In the genomic region with DNA sequence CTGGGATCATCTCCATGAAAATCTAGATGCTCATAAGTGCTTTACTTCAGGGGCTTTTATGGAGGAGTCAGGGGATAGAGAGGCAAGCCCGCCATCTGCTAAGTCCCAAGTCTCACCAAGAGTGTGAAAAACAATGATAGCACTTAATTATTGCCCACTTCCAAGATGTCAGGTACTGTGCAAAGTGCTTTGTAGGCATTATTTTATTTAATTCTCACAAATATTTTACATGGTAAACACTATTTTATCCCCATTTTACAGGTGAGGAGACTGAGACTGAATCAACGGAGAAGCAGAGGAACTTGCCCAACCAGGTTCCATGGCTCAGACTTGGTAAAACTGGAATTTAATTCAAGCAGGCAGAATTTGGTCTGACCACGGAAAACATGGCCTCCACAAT, we compare ENCODE assay signal across 30 cellular contexts.
"Had no signal": no experiment of that assay in that cellular context is flagged by ENCODE, and none has a peak within 500 bp of the region (broad histone marks: within the 10 kb centered on the region; RNA-seq: fewer than 3 reads in every experiment).

No MANE protein-coding gene starts in this region.

- H3K9me3 Mint-ChIP-seq: activated CD4-positive, alpha-beta memory T cell treated with anti-CD3 and anti-CD28 coated beads, Interleukin-2, amount 10 ng/mL, durations not matched to agents 7 days and 5 days; activated CD4-positive, alpha-beta T cell treated with anti-CD3 and anti-CD28 coated beads, Interleukin-2, amount 10 ng/mL, durations not matched to agents 7 days and 5 days; activated naive CD4-positive, alpha-beta T cell treated with anti-CD3 and anti-CD28 coated beads, Interleukin-2, amount 10 ng/mL, durations not matched to agents 7 days and 5 days; activated naive CD4-positive, alpha-beta T cell treated with anti-CD3 and anti-CD28 coated beads, Interleukin-2, amount 50 U/mL, for 72 hours; activated naive CD8-positive, alpha-beta T cell treated with anti-CD3 and anti-CD28 coated beads, Interleukin-2, amount 10 ng/mL, durations not matched to agents 7 days and 5 days; activated T-cell treated with anti-CD3 and anti-CD28 coated beads, Interleukin-2, amount 50 U/mL, for 24 hours; activated T-cell treated with anti-CD3 and anti-CD28 coated beads, Interleukin-2, amount 50 U/mL, for 72 hours; brain; endodermal cell; WTC11 had no signal

- H3K36me3 ChIP-seq: ascending aorta, breast epithelium, cardiac muscle cell, colonic mucosa, esophagus muscularis mucosa, gastroesophageal sphincter, heart right ventricle had no signal

- H3K27ac Mint-ChIP-seq: activated CD4-positive, alpha-beta memory T cell treated with anti-CD3 and anti-CD28 coated beads, Interleukin-2, amount 10 ng/mL, durations not matched to agents 7 days and 5 days; activated CD4-positive, alpha-beta T cell treated with anti-CD3 and anti-CD28 coated beads, Interleukin-2, amount 10 ng/mL, durations not matched to agents 7 days and 5 days; activated naive CD4-positive, alpha-beta T cell treated with anti-CD3 and anti-CD28 coated beads, Interleukin-2, amount 10 ng/mL, durations not matched to agents 7 days and 5 days; activated naive CD4-positive, alpha-beta T cell treated with anti-CD3 and anti-CD28 coated beads, Interleukin-2, amount 50 U/mL, for 72 hours; activated naive CD8-positive, alpha-beta T cell treated with anti-CD3 and anti-CD28 coated beads, Interleukin-2, amount 10 ng/mL, durations not matched to agents 7 days and 5 days; activated T-cell treated with anti-CD3 and anti-CD28 coated beads, Interleukin-2, amount 50 U/mL, for 24 hours; activated T-cell treated with anti-CD3 and anti-CD28 coated beads, Interleukin-2, amount 50 U/mL, for 72 hours; endodermal cell; WTC11 had no signal

- ATAC-seq: activated naive CD4-positive, alpha-beta T cell treated with anti-CD3 and anti-CD28 coated beads, Interleukin-2, amount 50 U/mL, for 72 hours; activated T-cell treated with anti-CD3 and anti-CD28 coated beads, Interleukin-2, amount 50 U/mL, for 72 hours; gastroesophageal sphincter; heart right ventricle; WTC11 had no signal

- H3K9me3 ChIP-seq: ascending aorta, breast epithelium, colonic mucosa, esophagus muscularis mucosa, gastroesophageal sphincter, heart right ventricle had no signal

- H3K4me1 Mint-ChIP-seq: activated CD4-positive, alpha-beta T cell treated with anti-CD3 and anti-CD28 coated beads, Interleukin-2, amount 10 ng/mL, durations not matched to agents 7 days and 5 days; activated naive CD4-positive, alpha-beta T cell treated with anti-CD3 and anti-CD28 coated beads, Interleukin-2, amount 10 ng/mL, durations not matched to agents 7 days and 5 days; activated naive CD8-positive, alpha-beta T cell treated with anti-CD3 and anti-CD28 coated beads, Interleukin-2, amount 10 ng/mL, durations not matched to agents 7 days and 5 days; WTC11 had no signal

- H3K4me3 Mint-ChIP-seq: activated CD4-positive, alpha-beta memory T cell treated with anti-CD3 and anti-CD28 coated beads, Interleukin-2, amount 10 ng/mL, durations not matched to agents 7 days and 5 days; activated CD4-positive, alpha-beta T cell treated with anti-CD3 and anti-CD28 coated beads, Interleukin-2, amount 10 ng/mL, durations not matched to agents 7 days and 5 days; activated naive CD4-positive, alpha-beta T cell treated with anti-CD3 and anti-CD28 coated beads, Interleukin-2, amount 10 ng/mL, durations not matched to agents 7 days and 5 days; activated naive CD8-positive, alpha-beta T cell treated with anti-CD3 and anti-CD28 coated beads, Interleukin-2, amount 10 ng/mL, durations not matched to agents 7 days and 5 days; activated T-cell treated with anti-CD3 and anti-CD28 coated beads, Interleukin-2, amount 50 U/mL, for 24 hours; activated T-cell treated with anti-CD3 and anti-CD28 coated beads, Interleukin-2, amount 50 U/mL, for 72 hours; brain; endodermal cell; WTC11 had no signal

- H3K27me3 ChIP-seq: ascending aorta, breast epithelium, cardiac muscle cell, colonic mucosa, esophagus muscularis mucosa had no signal

- H3K27ac ChIP-seq: ascending aorta, breast epithelium, cardiac muscle cell, colonic mucosa, esophagus muscularis mucosa, gastroesophageal sphincter, heart right ventricle had no signal

- H3K36me3 Mint-ChIP-seq: activated naive CD4-positive, alpha-beta T cell treated with anti-CD3 and anti-CD28 coated beads, Interleukin-2, amount 10 ng/mL, durations not matched to agents 7 days and 5 days; activated naive CD4-positive, alpha-beta T cell treated with anti-CD3 and anti-CD28 coated beads, Interleukin-2, amount 50 U/mL, for 72 hours; activated naive CD8-positive, alpha-beta T cell treated with anti-CD3 and anti-CD28 coated beads, Interleukin-2, amount 10 ng/mL, durations not matched to agents 7 days and 5 days; brain; WTC11 had no signal

- H3K4me3 ChIP-seq: ascending aorta, breast epithelium, cardiac muscle cell, colonic mucosa, esophagus muscularis mucosa, gastroesophageal sphincter, heart right ventricle had no signal

- DNase-seq: activated CD4-positive, alpha-beta memory T cell treated with anti-CD3 and anti-CD28 coated beads, Interleukin-2, amount 10 ng/mL, durations not matched to agents 7 days and 5 days; activated CD4-positive, alpha-beta T cell treated with anti-CD3 and anti-CD28 coated beads for 1 hour; activated CD4-positive, alpha-beta T cell treated with anti-CD3 and anti-CD28 coated beads for 4 hours; activated CD4-positive, alpha-beta T cell treated with anti-CD3 and anti-CD28 coated beads, Interleukin-2, amount 10 ng/mL, durations not matched to agents 7 days and 5 days; activated CD4-positive, alpha-beta T cell treated with anti-CD3 and anti-CD28 coated beads, Interleukin-2, amount 50 U/mL, for 4 hours; activated CD8-positive, alpha-beta memory T cell treated with anti-CD3 and anti-CD28 coated beads, Interleukin-2, amount 50 U/mL, for 48 hours; activated gamma-delta T cell; activated naive CD4-positive, alpha-beta T cell; activated naive CD4-positive, alpha-beta T cell treated with anti-CD3 and anti-CD28 coated beads, Interleukin-2, amount 10 ng/mL, durations not matched to agents 7 days and 5 days; activated naive CD8-positive, alpha-beta T cell treated with anti-CD3 and anti-CD28 coated beads, Interleukin-2, amount 10 ng/mL, durations not matched to agents 7 days and 5 days; activated T-cell treated with anti-CD3 and anti-CD28 coated beads for 4 hours; activated T-cell treated with anti-CD3 and anti-CD28 coated beads, Interleukin-2, amount 50 U/mL, for 24 hours; activated T-cell treated with anti-CD3 and anti-CD28 coated beads, Interleukin-2, amount 50 U/mL, for 72 hours; central memory CD4-positive, alpha-beta T cell; cerebellar nuclear complex; colonic mucosa; effector CD8-positive, alpha-beta T cell; endodermal cell; erythroblast; foreskin melanocyte; heart right ventricle; T-helper 2 cell had no signal

- H3K4me1 ChIP-seq: breast epithelium, colonic mucosa had no signal
